ENCODE assay signal across 1 cellular context in genomic region chr21:38311091-38311490, GRCh38.
TF ChIP-seq lines count a peak whose summit lies in the region.

No MANE protein-coding gene starts in this region.

TF ChIP-seq in IMR-90, 13 proteins besides CTCF, POLR2A, EP300 and RAD21 (continued from another document):
- TF ChIP-seq SMC3 (IDR thresholded peaks at IDR 0.05; ENCODE audit: low read depth, low read length) (no peak), MXI1 (IDR thresholded peaks at IDR 0.05; ENCODE audit: borderline replicate concordance, low read depth, low read length) (no peak), RFX5 (IDR thresholded peaks at IDR 0.05; ENCODE audit: low read depth, low read length) (no peak), RCOR1 (IDR thresholded peaks at IDR 0.05; ENCODE audit: insufficient replicate concordance, low read length) (no peak)
TF ChIP-seq in IMR-90: peak in this region for 0.
